In genomic region chr17:32111141-32111771, GRCh38 we compare ENCODE assay signal across 1 cellular context.
TF ChIP-seq lines count a peak whose summit lies in the region.

No MANE protein-coding gene starts in this region.

TF ChIP-seq in HEK293, 187 proteins besides CTCF, POLR2A, EP300 and RAD21 (continued from another document):
- TF ChIP-seq ZNF18 (tag by site-specific recombination; IDR thresholded peaks at IDR 0.05) (no peak), ATF2 (tag by site-specific recombination; IDR thresholded peaks at IDR 0.05; ENCODE audit: low read depth) (no peak), ZNF223 (tag by site-specific recombination; IDR thresholded peaks at IDR 0.05) (no peak), BCL11B (tag by site-specific recombination; IDR thresholded peaks at IDR 0.05; ENCODE audit: low read depth) (no peak), ZNF132 (tag by site-specific recombination; IDR thresholded peaks at IDR 0.05; ENCODE audit: borderline replicate concordance) (no peak), ZNF513 (tag by site-specific recombination; IDR thresholded peaks at IDR 0.05) (no peak), ZFP69B (tag by site-specific recombination; IDR thresholded peaks at IDR 0.05) (no peak), PATZ1 (tag by site-specific recombination; IDR thresholded peaks at IDR 0.05) (peak; percentile 73), BCL6B (tag by site-specific recombination; IDR thresholded peaks at IDR 0.05) (no peak), ZSCAN23 (tag by site-specific recombination; IDR thresholded peaks at IDR 0.05) (no peak), HOXA7 (CRISPR knock-in tag; IDR thresholded peaks at IDR 0.05; ENCODE audit: borderline replicate concordance) (no peak), ZEB2 (tag by site-specific recombination; IDR thresholded peaks at IDR 0.05) (0 out of 2 replicates have a peak, but pooled peaks have one; percentile 18), KLF10 (tag by site-specific recombination; IDR thresholded peaks at IDR 0.05) (no peak), PRDM1 (tag by site-specific recombination; IDR thresholded peaks at IDR 0.05) (no peak), ZNF138 (tag by site-specific recombination; IDR thresholded peaks at IDR 0.05; ENCODE audit: borderline replicate concordance) (no peak), ZNF404 (tag by site-specific recombination; IDR thresholded peaks at IDR 0.05) (no peak), GLIS1 (tag by site-specific recombination; IDR thresholded peaks at IDR 0.05) (no peak), ZBTB17 (tag by site-specific recombination; IDR thresholded peaks at IDR 0.05) (peak; percentile 44), ZNF544 (tag by site-specific recombination; IDR thresholded peaks at IDR 0.05) (no peak), ZNF692 (tag by site-specific recombination; IDR thresholded peaks at IDR 0.05) (no peak), ZNF785 (tag by site-specific recombination; IDR thresholded peaks at IDR 0.05) (no peak), ZNF473 (tag by site-specific recombination; IDR thresholded peaks at IDR 0.05) (no peak), ZNF704 (tag by site-specific recombination; IDR thresholded peaks at IDR 0.05) (no peak), ZNF292 (tag by site-specific recombination; IDR thresholded peaks at IDR 0.05; ENCODE audit: borderline replicate concordance, low read depth) (no peak), ZSCAN16 (tag by site-specific recombination; IDR thresholded peaks at IDR 0.05) (no peak), TCF7L2 (IDR thresholded peaks at IDR 0.05; ENCODE audit: borderline replicate concordance, low read depth, low read length) (no peak), ZNF76 (tag by site-specific recombination; IDR thresholded peaks at IDR 0.05; ENCODE audit: borderline replicate concordance, low read depth) (no peak), ZNF623 (tag by site-specific recombination; IDR thresholded peaks at IDR 0.05) (no peak), KLF16 (tag by site-specific recombination; IDR thresholded peaks at IDR 0.05) (no peak), RBAK (tag by site-specific recombination; IDR thresholded peaks at IDR 0.05) (no peak), KLF8 (tag by site-specific recombination; IDR thresholded peaks at IDR 0.05) (no peak), ZNF239 (tag by site-specific recombination; IDR thresholded peaks at IDR 0.05) (no peak), ZNF777 (tag by site-specific recombination; IDR thresholded peaks at IDR 0.05; ENCODE audit: borderline replicate concordance) (no peak), ZNF175 (tag by site-specific recombination; IDR thresholded peaks at IDR 0.05) (no peak), ZNF394 (tag by site-specific recombination; IDR thresholded peaks at IDR 0.05; ENCODE audit: borderline replicate concordance) (0 out of 2 replicates have a peak, but pooled peaks have one; percentile 20), KLF9 (tag by site-specific recombination; IDR thresholded peaks at IDR 0.05; ENCODE audit: low read depth) (no peak), MYNN (tag by site-specific recombination; IDR thresholded peaks at IDR 0.05; ENCODE audit: borderline replicate concordance) (no peak), MEIS1 (CRISPR knock-in tag; IDR thresholded peaks at IDR 0.05; ENCODE audit: borderline replicate concordance) (no peak), IKZF3 (tag by site-specific recombination; IDR thresholded peaks at IDR 0.05) (no peak), ZNF311 (tag by site-specific recombination; IDR thresholded peaks at IDR 0.05; ENCODE audit: borderline replicate concordance) (no peak), HOXC10 (CRISPR knock-in tag; IDR thresholded peaks at IDR 0.05) (no peak), ZFP37 (tag by site-specific recombination; IDR thresholded peaks at IDR 0.05) (no peak)
TF ChIP-seq in HEK293: peak in this region for 23.
